ENCODE assay signal across 10 cellular contexts in the genomic region with DNA sequence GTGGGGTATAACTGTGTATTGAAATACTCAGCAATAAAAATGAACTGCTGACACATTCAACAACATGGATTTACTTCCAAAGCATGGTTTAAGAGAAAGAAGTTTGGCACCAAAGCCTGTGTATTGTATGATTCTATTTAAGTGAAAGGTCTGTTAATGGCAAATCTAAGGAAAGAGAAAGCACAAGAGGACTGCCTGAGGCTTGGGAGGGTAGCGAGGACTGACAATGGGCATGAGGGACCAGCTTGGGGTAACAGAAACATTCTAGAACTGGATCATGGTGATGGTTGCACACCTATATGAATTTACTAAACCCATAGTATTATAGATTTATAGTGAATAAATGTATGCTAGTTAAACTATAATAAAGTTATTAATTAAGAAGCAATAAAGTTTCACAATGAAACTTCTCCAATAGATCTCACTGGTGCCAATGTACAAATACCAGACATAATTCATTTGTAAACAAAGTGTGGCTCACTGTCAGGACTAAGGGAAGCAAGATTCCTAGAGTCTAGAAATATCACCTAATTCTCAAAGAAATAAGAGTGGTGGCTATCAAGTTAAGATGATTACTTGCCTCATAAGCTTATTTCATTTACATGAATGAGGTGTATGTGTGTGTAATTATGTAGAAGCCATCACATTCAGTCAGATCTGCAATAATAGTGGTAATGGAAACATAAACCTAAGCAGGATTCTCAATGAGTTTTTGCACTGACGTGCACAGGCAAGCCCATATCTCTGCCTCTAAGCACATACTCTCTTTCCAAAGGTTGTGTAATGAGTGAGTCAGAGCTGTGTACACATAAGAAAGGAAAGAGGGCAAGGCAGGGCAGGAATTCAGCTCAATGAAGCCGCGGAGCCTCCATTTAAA.
DNase-seq lines count a peak whose midpoint lies in the region; ATAC-seq, FAIRE-seq and TF ChIP-seq lines count a peak whose summit lies in the region.
"Had no signal": no experiment of that assay in that cellular context is flagged by ENCODE, and none has a peak within 500 bp of the region (broad histone marks: within the 10 kb centered on the region; RNA-seq: fewer than 3 reads in every experiment).

No MANE protein-coding gene starts in this region.

- peaks cover 3% of the 10 kb centered on the region for H3K9me3 Mint-ChIP-seq in neural crest cell

- H3K27me3 ChIP-seq in breast epithelium: no peaks in the 10 kb centered on the region
- H3K27me3 ChIP-seq: dorsolateral prefrontal cortex had no signal

- in situ Hi-C loops in Caki2 (cut with HindIII; ENCODE audit: low pct_unique_long_range_greater_than_20kb, low sequenced_read_pairs): no loop called here

- FAIRE-seq in kidney (lab: Jason Lieb, UNC): no peak

- no peak for ATAC-seq in HG02870 (IDR thresholded peaks at IDR 0.05; ENCODE audit: unreplicated experiment)

- H3K36me3 Mint-ChIP-seq in neural crest cell (ENCODE audit: low read depth): no peaks in the 10 kb centered on the region

- intact Hi-C loops in breast epithelium (cut with DNase I; ENCODE audit: low total_unique reads): no loop called here
- intact Hi-C loops in kidney (cut with DNase I): no loop called here

- H3K4me3 ChIP-seq in breast epithelium (no peak overlapping the region), kidney (ENCODE audit: low read length in 2 of 2) (no peak overlapping the region)
- H3K4me3 ChIP-seq: dorsolateral prefrontal cortex had no signal

- TF ChIP-seq POLR2A in breast epithelium (IDR thresholded peaks at IDR 0.05): no peak

- H3K27ac Mint-ChIP-seq in neural crest cell (ENCODE audit: unreplicated experiment): peak overlapping the region; percentile 8

- peak overlapping the region; percentile 54 to 75 for H3K27ac ChIP-seq in breast epithelium
- H3K27ac ChIP-seq in kidney (ENCODE audit: low read depth in 2 of 2, low read length in 2 of 2): no peak overlapping the region
- H3K27ac ChIP-seq: dorsolateral prefrontal cortex had no signal

- no peak overlapping the region for H3K9ac ChIP-seq in kidney (ENCODE audit: low read length in 2 of 2)

- H3K4me1 Mint-ChIP-seq in neural crest cell: peaks cover 28% of the 10 kb centered on the region

- peaks cover 0 to 12% of the 10 kb centered on the region in 2 donors for H3K9me3 ChIP-seq in breast epithelium
- H3K9me3 ChIP-seq in kidney (ENCODE audit: control insufficient read depth in 1 of 2, low read length in 2 of 2): peaks cover 0 to 6% of the 10 kb centered on the region in 2 donors

- H3K4me3 Mint-ChIP-seq in neural crest cell: no peak overlapping the region

- no peaks in the 10 kb centered on the region for H3K27me3 Mint-ChIP-seq in neural crest cell (ENCODE audit: low read depth)

- peak; percentile 60 for DNase-seq in Caki2 (ENCODE audit: low read depth)
- DNase-seq in NCI-H1694 treated with DMSO at 0.1 percent for 48 hours (lab: John Stamatoyannopoulos, UW): peak; percentile 77
- DNase-seq in breast epithelium (ENCODE audit: low spot score in 2 of 2): peak in 1 of 2 donors; percentile 45
- DNase-seq in neural crest cell (ENCODE audit: low read depth, low spot score): no peak
- DNase-seq in activated naive CD4-positive, alpha-beta T cell treated with Interleukin-2 at 50 U/mL for 16 hours: no peak
- no peak for DNase-seq in kidney
- no peak for DNase-seq in stimulated activated naive CD4-positive, alpha-beta T cell (lab: John Stamatoyannopoulos, UW)
- DNase-seq: dorsolateral prefrontal cortex, NCI-H524 had no signal

- H3K36me3 ChIP-seq in breast epithelium: no peaks in the 10 kb centered on the region
- no peaks in the 10 kb centered on the region for H3K36me3 ChIP-seq in kidney (ENCODE audit: control insufficient read depth in 1 of 2, insufficient read depth in 2 of 2, low read length in 2 of 2)

- H3K4me1 ChIP-seq in breast epithelium (no peaks in the 10 kb centered on the region), kidney (ENCODE audit: control insufficient read depth in 1 of 2, insufficient read depth in 1 of 2, low read depth in 1 of 2, low read length in 2 of 2) (no peaks in the 10 kb centered on the region)

- TF ChIP-seq CTCF in breast epithelium (IDR thresholded peaks at IDR 0.05): no peak
- no peak for TF ChIP-seq CTCF in neural crest cell (conservative IDR thresholded peaks at IDR 0.05)
- TF ChIP-seq CTCF in kidney (IDR thresholded peaks at IDR 0.05; ENCODE audit: borderline replicate concordance, extremely low read depth, insufficient read depth): no peak

Comparison
In these comparisons a context has a peak if more than half of its experiments do, and no peak if none do; other contexts are left out.
1. DNase-seq: peak in Caki2 (single experiment) and NCI-H1694 treated with DMSO at 0.1 percent for 48 hours (single experiment); none in neural crest cell (single experiment), activated naive CD4-positive, alpha-beta T cell treated with Interleukin-2 at 50 U/mL for 16 hours (single experiment), kidney (single experiment) and stimulated activated naive CD4-positive, alpha-beta T cell (0 of 6).
2. H3K27ac ChIP-seq: peak in breast epithelium (2 of 2); none in kidney (0 of 2).